Comparison of ENCODE assay signal across 1 cellular context in genomic region chr10:68576118-68576517, GRCh38.
TF ChIP-seq lines count a peak whose summit lies in the region.

No MANE protein-coding gene starts in this region.

TF ChIP-seq in HCT116, 20 proteins besides CTCF, POLR2A, EP300 and RAD21 (continued from another document):
- TF ChIP-seq REST (IDR thresholded peaks at IDR 0.05; ENCODE audit: low read depth) (no peak), CEBPB (IDR thresholded peaks at IDR 0.05; ENCODE audit: low read depth) (no peak)
- TF ChIP-seq, protein P1, sequence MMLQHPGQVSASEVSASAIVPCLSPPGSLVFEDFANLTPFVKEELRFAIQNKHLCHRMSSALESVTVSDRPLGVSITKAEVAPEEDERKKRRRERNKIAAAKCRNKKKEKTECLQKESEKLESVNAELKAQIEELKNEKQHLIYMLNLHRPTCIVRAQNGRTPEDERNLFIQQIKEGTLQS (IDR thresholded peaks at IDR 0.05): no peak
